Comparison of ENCODE assay signal across 1 cellular context in the genomic region with DNA sequence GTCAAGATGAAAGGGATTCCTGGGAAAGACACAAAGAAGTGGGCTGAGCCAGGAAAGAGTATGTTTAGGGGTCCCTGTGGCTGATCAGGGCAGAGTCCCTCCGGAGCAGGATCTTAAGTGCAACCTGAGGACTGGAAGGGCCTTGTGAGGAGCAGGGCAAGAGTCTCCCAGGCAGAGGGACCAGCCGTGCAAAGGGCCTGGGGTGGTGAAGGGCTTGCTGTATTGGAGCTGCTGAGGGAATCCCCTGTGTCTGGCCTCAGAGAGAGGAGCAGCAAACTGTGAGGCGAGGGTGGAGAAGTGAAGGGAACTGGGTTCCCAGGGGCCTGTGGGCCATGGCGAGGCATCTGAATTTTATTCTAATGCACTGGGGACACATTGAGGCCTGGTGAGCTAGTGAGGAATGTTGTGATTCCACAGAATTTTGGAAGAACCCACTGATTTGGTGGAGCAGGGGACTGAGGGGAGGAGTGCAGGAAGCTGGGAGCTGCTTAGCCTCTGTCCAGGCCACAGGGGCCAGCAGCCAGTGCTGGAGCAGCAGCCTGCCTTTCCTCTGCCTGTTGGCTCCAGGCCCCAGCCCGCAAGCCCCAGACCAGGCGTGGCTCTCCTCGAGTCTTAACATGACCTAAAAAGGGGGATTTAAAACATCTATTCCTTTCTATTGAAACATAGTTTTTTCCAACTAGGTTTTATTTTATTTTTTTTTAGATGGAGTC.
TF ChIP-seq lines count a peak whose summit lies in the region.

No MANE protein-coding gene starts in this region.

TF ChIP-seq in GM12878, 131 proteins besides CTCF, POLR2A, EP300 and RAD21 (continued from another document):
- TF ChIP-seq, protein P1, sequence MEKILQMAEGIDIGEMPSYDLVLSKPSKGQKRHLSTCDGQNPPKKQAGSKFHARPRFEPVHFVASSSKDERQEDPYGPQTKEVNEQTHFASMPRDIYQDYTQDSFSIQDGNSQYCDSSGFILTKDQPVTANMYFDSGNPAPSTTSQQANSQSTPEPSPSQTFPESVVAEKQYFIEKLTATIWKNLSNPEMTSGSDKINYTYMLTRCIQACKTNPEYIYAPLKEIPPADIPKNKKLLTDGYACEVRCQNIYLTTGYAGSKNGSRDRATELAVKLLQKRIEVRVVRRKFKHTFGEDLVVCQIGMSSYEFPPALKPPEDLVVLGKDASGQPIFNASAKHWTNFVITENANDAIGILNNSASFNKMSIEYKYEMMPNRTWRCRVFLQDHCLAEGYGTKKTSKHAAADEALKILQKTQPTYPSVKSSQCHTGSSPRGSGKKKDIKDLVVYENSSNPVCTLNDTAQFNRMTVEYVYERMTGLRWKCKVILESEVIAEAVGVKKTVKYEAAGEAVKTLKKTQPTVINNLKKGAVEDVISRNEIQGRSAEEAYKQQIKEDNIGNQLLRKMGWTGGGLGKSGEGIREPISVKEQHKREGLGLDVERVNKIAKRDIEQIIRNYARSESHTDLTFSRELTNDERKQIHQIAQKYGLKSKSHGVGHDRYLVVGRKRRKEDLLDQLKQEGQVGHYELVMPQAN (conservative IDR thresholded peaks at IDR 0.05) = no peak
